20 cellular contexts compared by ENCODE assay signal in the genomic region with DNA sequence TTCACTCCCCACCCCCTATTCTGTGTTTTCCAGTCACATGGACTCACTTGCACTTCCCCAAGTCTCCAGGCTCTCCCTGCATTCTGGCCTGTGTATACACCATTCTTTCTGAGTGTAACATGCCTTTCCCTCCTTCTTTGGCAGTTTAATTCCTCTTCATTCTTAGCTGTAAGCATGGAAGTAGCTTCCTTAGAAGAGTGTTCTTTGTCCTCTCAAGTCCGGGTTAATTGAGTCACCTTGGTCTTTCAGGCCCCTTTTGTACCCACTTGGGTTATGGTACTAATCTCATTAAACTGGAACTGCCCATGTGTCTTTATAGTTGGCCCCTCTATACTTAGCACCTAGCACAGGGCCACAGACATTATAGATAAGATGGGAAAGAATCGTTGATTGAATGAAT.
"Had no signal": no experiment of that assay in that cellular context is flagged by ENCODE, and none has a peak within 500 bp of the region (broad histone marks: within the 10 kb centered on the region; RNA-seq: fewer than 3 reads in every experiment).

No MANE protein-coding gene starts in this region.

- H3K4me3 ChIP-seq: SJSA1, SK-N-MC had no signal

- H3K4me1 ChIP-seq: SJSA1 had no signal

- H3K27me3 ChIP-seq: SJSA1 had no signal

- DNase-seq: KBM-7, MV-4-11, NCI-H1048, NCI-H1105, NCI-H1417, NCI-H1436 treated with DMSO at 0.1 percent for 48 hours, NCI-H1694, NCI-H187 treated with DMSO at 0.1 percent for 48 hours, NCI-H2029 treated with DMSO at 0.1 percent for 48 hours, NCI-H2171 treated with DMSO at 0.1 percent for 48 hours, NCI-H345, NCI-H446 treated with DMSO at 0.1 percent for 48 hours, NCI-H510A treated with DMSO at 0.1 percent for 48 hours, NCI-H526, OCI-M1, Right ventricle myocardium superior, RPMI8226, SIG-M5 had no signal

- H3K9me3 ChIP-seq: SJSA1 had no signal

- H3K36me3 ChIP-seq: SJSA1 had no signal

- H3K27ac ChIP-seq: SJSA1, SK-N-MC had no signal
